Comparison of ENCODE assay signal across 24 cellular contexts in the genomic region with DNA sequence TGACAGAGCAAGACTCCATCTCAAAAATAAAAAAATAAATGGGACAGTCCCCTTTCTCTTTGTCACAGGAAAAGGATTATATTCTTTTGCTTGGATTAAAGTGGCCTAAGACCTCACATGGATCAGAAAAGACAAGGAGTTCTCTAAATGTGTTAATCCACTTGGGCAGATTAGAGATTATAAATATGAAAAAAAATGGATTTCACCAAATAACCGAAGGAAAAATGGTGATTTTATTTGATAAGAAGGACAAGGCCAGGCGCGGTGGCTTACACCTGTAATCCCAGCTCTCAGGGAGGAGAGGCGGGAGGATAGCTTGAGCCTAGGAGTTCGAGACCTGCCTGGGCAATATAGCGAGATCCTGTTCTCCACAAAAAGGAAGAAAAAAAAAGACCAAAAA. TPM values are rescaled to one million over a fixed set of nuclear protein-coding genes. Genes with fewer than 3 reads are reported as not detected.
A peak's percentile ranks its signal among the peaks of the same experiment; 100 is the strongest.
DNase-seq lines count a peak whose midpoint lies in the region; ATAC-seq and TF ChIP-seq lines count a peak whose summit lies in the region.
"Had no signal": no experiment of that assay in that cellular context is flagged by ENCODE, and none has a peak within 500 bp of the region (broad histone marks: within the 10 kb centered on the region; RNA-seq: fewer than 3 reads in every experiment).

No MANE protein-coding gene starts in this region.

- no peak for TF ChIP-seq CTCF in CD8-positive, alpha-beta T cell (IDR thresholded peaks at IDR 0.05)
- TF ChIP-seq CTCF in MCF 10A (IDR thresholded peaks at IDR 0.05; ENCODE audit: unreplicated experiment) = no peak

- CTCF ChIA-PET in CD8-positive, alpha-beta T cell (lab: Charles Lee) = interaction anchor here (0.6 to 1.5 kb wide), 4 partner anchors 9 to 81 kb away, joined by 3 to 7 read pairs (median 4); no protein-coding TSS in a partner anchor
- CTCF ChIA-PET in MCF 10A (lab: Yijun Ruan, JAX) = no interaction called here

- no peak for ATAC-seq in CD8-positive, alpha-beta T cell
- ATAC-seq in naive thymus-derived CD8-positive, alpha-beta T cell = no peak
- ATAC-seq in activated CD4-positive, CD25-positive, alpha-beta regulatory T cell treated with anti-CD3 and anti-CD28 coated beads, Interleukin-2, amount 50 U/mL, for 24 hours = no peak
- no peak for ATAC-seq in GM19455 (IDR thresholded peaks at IDR 0.05; ENCODE audit: unreplicated experiment)
- ATAC-seq: left lung, pancreas, right cardiac atrium had no signal

- intact Hi-C loops in CD8-positive, alpha-beta T cell (cut with DNase I, micrococcal nuclease) = loop anchor here (2.0 to 10.0 kb wide), 4 partner anchors 15 to 605 kb away; no protein-coding TSS in a partner anchor
- intact Hi-C loops in activated T-helper 2 cell treated with anti-CD3 and anti-CD28 coated beads, Interferon-gamma antibody, Interleukin-2, Interleukin-4, amounts not matched to agents 10 μg/mL and 5 μg/mL and 100 μg/mL, durations not matched to agents 14 hours and 24 hours and 36 hours (cut with micrococcal nuclease) = no loop called here
- intact Hi-C loops in MCF 10A (cut with micrococcal nuclease) = no loop called here

- no TSS peak for BruUV-seq in MCF 10A (replicated peaks; lab: Mats Ljungman, UMichigan)

- H3K27me3 ChIP-seq in CD8-positive, alpha-beta T cell (ENCODE audit: insufficient read depth, low read length) = no peaks in the 10 kb centered on the region
- H3K27me3 ChIP-seq: BLaER1, hepatocyte, left lung, pancreas, suprapubic skin, vagina had no signal

- POLR2A ChIA-PET in CD8-positive, alpha-beta T cell (lab: Charles Lee) = interaction anchor here (2.3 kb wide), 1 partner anchor 45 kb away, joined by 15 read pairs; no protein-coding TSS in a partner anchor
- POLR2A ChIA-PET in naive thymus-derived CD8-positive, alpha-beta T cell (lab: Charles Lee) = interaction anchor here (0.7 to 2.4 kb wide), 7 partner anchors 13 to 355 kb away, joined by 3 to 24 read pairs (median 11); partner anchors contain the start of genes MROH8 and RPN2
- POLR2A ChIA-PET in MCF 10A (lab: Yijun Ruan, JAX) = no interaction called here

- peaks cover 52% of the 10 kb centered on the region for H3K36me3 ChIP-seq in CD8-positive, alpha-beta T cell (ENCODE audit: insufficient read depth, low read length)
- H3K36me3 ChIP-seq: BLaER1 had no signal

- H3K4me1 ChIP-seq in CD8-positive, alpha-beta T cell (ENCODE audit: insufficient read depth, low read length) = peaks cover 52% of the 10 kb centered on the region
- H3K4me1 ChIP-seq: vagina had no signal

- peak overlapping the region; percentile 76 for H3K27ac ChIP-seq in CD8-positive, alpha-beta T cell (ENCODE audit: low read depth, low read length)
- H3K27ac ChIP-seq: BLaER1, left lung, pancreas, vagina had no signal

- H3K27me3 Mint-ChIP-seq in CD8-positive, alpha-beta T cell (ENCODE audit: low read depth) = no peaks in the 10 kb centered on the region
- no peaks in the 10 kb centered on the region for H3K27me3 Mint-ChIP-seq in activated T-helper 2 cell treated with anti-CD3 and anti-CD28 coated beads, Interferon-gamma antibody, Interleukin-2, Interleukin-4, amounts not matched to agents 10 μg/mL and 5 μg/mL and 100 μg/mL, durations not matched to agents 14 hours and 24 hours and 36 hours (ENCODE audit: low read depth)
- no peaks in the 10 kb centered on the region for H3K27me3 Mint-ChIP-seq in naive thymus-derived CD8-positive, alpha-beta T cell
- no peaks in the 10 kb centered on the region for H3K27me3 Mint-ChIP-seq in MCF 10A (ENCODE audit: insufficient read depth, unreplicated experiment)

- H3K4me3 ChIP-seq in CD8-positive, alpha-beta T cell (ENCODE audit: low read depth, low read length) = no peak overlapping the region
- H3K4me3 ChIP-seq: BLaER1, hepatocyte, left lung, pancreas, suprapubic skin, vagina had no signal

- H3K9me3 Mint-ChIP-seq in CD8-positive, alpha-beta T cell = no peaks in the 10 kb centered on the region
- H3K9me3 Mint-ChIP-seq in activated T-helper 2 cell treated with anti-CD3 and anti-CD28 coated beads, Interferon-gamma antibody, Interleukin-2, Interleukin-4, amounts not matched to agents 10 μg/mL and 5 μg/mL and 100 μg/mL, durations not matched to agents 14 hours and 24 hours and 36 hours = no peaks in the 10 kb centered on the region
- no peaks in the 10 kb centered on the region for H3K9me3 Mint-ChIP-seq in naive thymus-derived CD8-positive, alpha-beta T cell
- H3K9me3 Mint-ChIP-seq in MCF 10A (ENCODE audit: unreplicated experiment) = no peaks in the 10 kb centered on the region
- H3K9me3 Mint-ChIP-seq: nephron progenitor cell had no signal

- H3K4me3 Mint-ChIP-seq in CD8-positive, alpha-beta T cell = no peak overlapping the region
- no peak overlapping the region for H3K4me3 Mint-ChIP-seq in activated T-helper 2 cell treated with anti-CD3 and anti-CD28 coated beads, Interferon-gamma antibody, Interleukin-2, Interleukin-4, amounts not matched to agents 10 μg/mL and 5 μg/mL and 100 μg/mL, durations not matched to agents 14 hours and 24 hours and 36 hours (ENCODE audit: low read depth)
- peak overlapping the region in 8 of 10 donors; percentile 36 to 78 (median 74) for H3K4me3 Mint-ChIP-seq in naive thymus-derived CD8-positive, alpha-beta T cell
- no peak overlapping the region for H3K4me3 Mint-ChIP-seq in MCF 10A (ENCODE audit: unreplicated experiment)
- H3K4me3 Mint-ChIP-seq: nephron progenitor cell had no signal

- H3K9me3 ChIP-seq in CD8-positive, alpha-beta T cell (ENCODE audit: low read length) = no peaks in the 10 kb centered on the region
- H3K9me3 ChIP-seq: BLaER1, left lung, pancreas, suprapubic skin, vagina had no signal

- H3K4me1 Mint-ChIP-seq in CD8-positive, alpha-beta T cell (ENCODE audit: low read depth) = peaks cover 50% of the 10 kb centered on the region
- peaks cover 20% of the 10 kb centered on the region for H3K4me1 Mint-ChIP-seq in activated T-helper 2 cell treated with anti-CD3 and anti-CD28 coated beads, Interferon-gamma antibody, Interleukin-2, Interleukin-4, amounts not matched to agents 10 μg/mL and 5 μg/mL and 100 μg/mL, durations not matched to agents 14 hours and 24 hours and 36 hours (ENCODE audit: low read depth)
- peaks cover 19 to 67% (median 53%) of the 10 kb centered on the region in 4 donors for H3K4me1 Mint-ChIP-seq in naive thymus-derived CD8-positive, alpha-beta T cell
- no peaks in the 10 kb centered on the region for H3K4me1 Mint-ChIP-seq in MCF 10A (ENCODE audit: insufficient read depth, unreplicated experiment)
- H3K4me1 Mint-ChIP-seq: nephron progenitor cell had no signal

- H3K27ac Mint-ChIP-seq in CD8-positive, alpha-beta T cell = peak overlapping the region; percentile 96
- peak overlapping the region; percentile 28 for H3K27ac Mint-ChIP-seq in activated T-helper 2 cell treated with anti-CD3 and anti-CD28 coated beads, Interferon-gamma antibody, Interleukin-2, Interleukin-4, amounts not matched to agents 10 μg/mL and 5 μg/mL and 100 μg/mL, durations not matched to agents 14 hours and 24 hours and 36 hours
- H3K27ac Mint-ChIP-seq in naive thymus-derived CD8-positive, alpha-beta T cell = peak overlapping the region; percentile 92 to 100 (median 98)
- H3K27ac Mint-ChIP-seq in MCF 10A (ENCODE audit: low read depth, unreplicated experiment) = no peak overlapping the region
- H3K27ac Mint-ChIP-seq: nephron progenitor cell had no signal

- peaks cover 84% of the 10 kb centered on the region for H3K36me3 Mint-ChIP-seq in CD8-positive, alpha-beta T cell
- peaks cover 75% of the 10 kb centered on the region for H3K36me3 Mint-ChIP-seq in activated T-helper 2 cell treated with anti-CD3 and anti-CD28 coated beads, Interferon-gamma antibody, Interleukin-2, Interleukin-4, amounts not matched to agents 10 μg/mL and 5 μg/mL and 100 μg/mL, durations not matched to agents 14 hours and 24 hours and 36 hours (ENCODE audit: low read depth)
- H3K36me3 Mint-ChIP-seq in naive thymus-derived CD8-positive, alpha-beta T cell = peaks cover 16 to 96% (median 44%) of the 10 kb centered on the region in 3 donors
- peaks cover 8% of the 10 kb centered on the region for H3K36me3 Mint-ChIP-seq in MCF 10A (ENCODE audit: insufficient read depth, unreplicated experiment)

- DNase-seq in activated CD8-positive, alpha-beta memory T cell treated with anti-CD3 and anti-CD28 coated beads for 24 hours = peak; percentile 7
- DNase-seq in activated CD8-positive, alpha-beta memory T cell treated with anti-CD3 and anti-CD28 coated beads, Interleukin-2, amount 50 U/mL, for 48 hours = no peak
- DNase-seq in CD8-positive, alpha-beta T cell = peak in 1 of 7 experiments; percentile 17
- DNase-seq in activated T-helper 2 cell treated with anti-CD3 and anti-CD28 coated beads, Interferon-gamma antibody, Interleukin-2, Interleukin-4, amounts not matched to agents 10 μg/mL and 5 μg/mL and 100 μg/mL, durations not matched to agents 14 hours and 24 hours and 36 hours (ENCODE audit: low spot score) = no peak
- no peak for DNase-seq in naive thymus-derived CD8-positive, alpha-beta T cell
- DNase-seq in MCF 10A (ENCODE audit: unreplicated experiment) = no peak
- DNase-seq: aorta, caudate nucleus, foreskin melanocyte, left lung, NCI-H1092, NCI-H2081, NCI-H82, nephron progenitor cell, pancreas, right cardiac atrium, Right ventricle myocardium superior had no signal

RNA-seq across cellular contexts. Expression of gene SAMHD1, which starts 21.8 kb away (rescaled TPM):
- 10 to 100 TPM; 74.6 to 78.2 TPM for total RNA-seq in CD8-positive, alpha-beta T cell
- 44.1 and 45.7 TPM in 2 replicates for total RNA-seq in activated T-helper 2 cell treated with anti-CD3 and anti-CD28 coated beads, Interferon-gamma antibody, Interleukin-2, Interleukin-4, amounts not matched to agents 10 μg/mL and 5 μg/mL and 100 μg/mL, durations not matched to agents 14 hours and 24 hours and 36 hours
- 100 to 1,000 TPM; 204 to 220 TPM for total RNA-seq in naive thymus-derived CD8-positive, alpha-beta T cell
- polyA plus RNA-seq in naive thymus-derived CD8-positive, alpha-beta T cell = 100 to 1,000 TPM; 212 to 247 (median 219) TPM
- 2.6 and 3.5 TPM in 2 replicates for total RNA-seq in MCF 10A (2022)

RNA-seq across cellular contexts. Expression of gene TLDC2, which starts 53.8 kb away (rescaled TPM):
- total RNA-seq in CD8-positive, alpha-beta T cell = not detected
- total RNA-seq in activated T-helper 2 cell treated with anti-CD3 and anti-CD28 coated beads, Interferon-gamma antibody, Interleukin-2, Interleukin-4, amounts not matched to agents 10 μg/mL and 5 μg/mL and 100 μg/mL, durations not matched to agents 14 hours and 24 hours and 36 hours = not detected in 2 replicates
- total RNA-seq in naive thymus-derived CD8-positive, alpha-beta T cell = not detected
- polyA plus RNA-seq in naive thymus-derived CD8-positive, alpha-beta T cell = under 1 TPM; 0.17 to 0.23 (median 0.20) TPM
- not detected in 2 replicates for total RNA-seq in MCF 10A (2022)
- total RNA-seq: LHCN-M2, right cardiac atrium, Right ventricle myocardium superior, suprapubic skin had no signal

Comparison
In these comparisons a context has a peak if more than half of its experiments do, and no peak if none do; other contexts are left out.
1. H3K4me3 Mint-ChIP-seq: peak in naive thymus-derived CD8-positive, alpha-beta T cell (8 of 10); none in CD8-positive, alpha-beta T cell (single experiment), activated T-helper 2 cell treated with anti-CD3 and anti-CD28 coated beads, Interferon-gamma antibody, Interleukin-2, Interleukin-4, amounts not matched to agents 10 μg/mL and 5 μg/mL and 100 μg/mL, durations not matched to agents 14 hours and 24 hours and 36 hours (single experiment) and MCF 10A (single experiment).
2. RNA of gene SAMHD1, which starts 21.8 kb away (total RNA-seq): 204 to 220 TPM in naive thymus-derived CD8-positive, alpha-beta T cell, 74.6 to 78.2 TPM in CD8-positive, alpha-beta T cell and 44.1 to 45.7 TPM in activated T-helper 2 cell treated with anti-CD3 and anti-CD28 coated beads, Interferon-gamma antibody, Interleukin-2, Interleukin-4, amounts not matched to agents 10 μg/mL and 5 μg/mL and 100 μg/mL, durations not matched to agents 14 hours and 24 hours and 36 hours; 2.6 to 3.5 TPM in MCF 10A; every median in the first group is over 10 times any median in the second.
3. intact Hi-C loops: an anchor here in CD8-positive, alpha-beta T cell (2.0 to 10.0 kb wide); none called in activated T-helper 2 cell treated with anti-CD3 and anti-CD28 coated beads, Interferon-gamma antibody, Interleukin-2, Interleukin-4, amounts not matched to agents 10 μg/mL and 5 μg/mL and 100 μg/mL, durations not matched to agents 14 hours and 24 hours and 36 hours and MCF 10A.